1 cellular context compared by ENCODE assay signal in genomic region chr16:10972108-10972955, GRCh38.
TF ChIP-seq lines count a peak whose summit lies in the region.

No MANE protein-coding gene starts in this region.

TF ChIP-seq in K562, 482 proteins besides CTCF, POLR2A, EP300 and RAD21 (continued from another document and continues in another):
- TF ChIP-seq, protein P1, sequence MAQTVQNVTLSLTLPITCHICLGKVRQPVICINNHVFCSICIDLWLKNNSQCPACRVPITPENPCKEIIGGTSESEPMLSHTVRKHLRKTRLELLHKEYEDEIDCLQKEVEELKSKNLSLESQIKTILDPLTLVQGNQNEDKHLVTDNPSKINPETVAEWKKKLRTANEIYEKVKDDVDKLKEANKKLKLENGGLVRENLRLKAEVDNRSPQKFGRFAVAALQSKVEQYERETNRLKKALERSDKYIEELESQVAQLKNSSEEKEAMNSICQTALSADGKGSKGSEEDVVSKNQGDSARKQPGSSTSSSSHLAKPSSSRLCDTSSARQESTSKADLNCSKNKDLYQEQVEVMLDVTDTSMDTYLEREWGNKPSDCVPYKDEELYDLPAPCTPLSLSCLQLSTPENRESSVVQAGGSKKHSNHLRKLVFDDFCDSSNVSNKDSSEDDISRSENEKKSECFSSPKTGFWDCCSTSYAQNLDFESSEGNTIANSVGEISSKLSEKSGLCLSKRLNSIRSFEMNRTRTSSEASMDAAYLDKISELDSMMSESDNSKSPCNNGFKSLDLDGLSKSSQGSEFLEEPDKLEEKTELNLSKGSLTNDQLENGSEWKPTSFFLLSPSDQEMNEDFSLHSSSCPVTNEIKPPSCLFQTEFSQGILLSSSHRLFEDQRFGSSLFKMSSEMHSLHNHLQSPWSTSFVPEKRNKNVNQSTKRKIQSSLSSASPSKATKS (CRISPR knock-in tag; IDR thresholded peaks at IDR 0.05): no peak
- TF ChIP-seq SMC3 (conservative IDR thresholded peaks at IDR 0.05; ENCODE audit: insufficient read depth, low read depth, low read length) (no peak), CC2D1A (IDR thresholded peaks at IDR 0.05) (peak; percentile 96), GTF2F1 (IDR thresholded peaks at IDR 0.05; ENCODE audit: low read depth, low read length) (no peak), ZNF407 (IDR thresholded peaks at IDR 0.05; ENCODE audit: low read depth) (no peak), E2F8 (IDR thresholded peaks at IDR 0.05; ENCODE audit: low read depth, partially characterized antibody) (peak; percentile 47), ZNF444 (CRISPR knock-in tag; IDR thresholded peaks at IDR 0.05) (0 out of 2 replicates have a peak, but pooled peaks have one; percentile 1), NFE2L1 (tag; IDR thresholded peaks at IDR 0.05; ENCODE audit: borderline replicate concordance, low read depth) (no peak), TAF7 (tag; IDR thresholded peaks at IDR 0.05) (no peak), XRCC3 (IDR thresholded peaks at IDR 0.05) (no peak), HMBOX1 (IDR thresholded peaks at IDR 0.05) (peak; percentile 92), NONO (IDR thresholded peaks at IDR 0.05; ENCODE audit: low read depth in 2 of 2, low read length in 1 of 2) (peak in 1 of 2 experiments; percentile 74; a peak in 1 of 4 replicates), THRB (CRISPR knock-in tag; conservative IDR thresholded peaks at IDR 0.05) (peak; percentile 90), HOXB6 (CRISPR knock-in tag; IDR thresholded peaks at IDR 0.05; ENCODE audit: borderline replicate concordance) (no peak), KLF16 (IDR thresholded peaks at IDR 0.05) (peak; percentile 95), ZNF184 (CRISPR knock-in tag; IDR thresholded peaks at IDR 0.05) (no peak), HLTF (IDR thresholded peaks at IDR 0.05) (peak; percentile 93), ADNP (tag; IDR thresholded peaks at IDR 0.05) (peak; percentile 72; the same call in 1 of the 2 replicates), BMI1 (IDR thresholded peaks at IDR 0.05; ENCODE audit: low read length) (no peak), NCOA1 (IDR thresholded peaks at IDR 0.05; ENCODE audit: low read depth) (peak; percentile 93), ZNF740 (CRISPR knock-in tag; IDR thresholded peaks at IDR 0.05) (no peak), ZNF740 (tag; IDR thresholded peaks at IDR 0.05) (peak in 1 of 2 experiments; percentile 13; a peak in 1 of 4 replicates), ESRRB (CRISPR knock-in tag; IDR thresholded peaks at IDR 0.05; ENCODE audit: borderline replicate concordance) (no peak)
- TF ChIP-seq, protein P2, sequence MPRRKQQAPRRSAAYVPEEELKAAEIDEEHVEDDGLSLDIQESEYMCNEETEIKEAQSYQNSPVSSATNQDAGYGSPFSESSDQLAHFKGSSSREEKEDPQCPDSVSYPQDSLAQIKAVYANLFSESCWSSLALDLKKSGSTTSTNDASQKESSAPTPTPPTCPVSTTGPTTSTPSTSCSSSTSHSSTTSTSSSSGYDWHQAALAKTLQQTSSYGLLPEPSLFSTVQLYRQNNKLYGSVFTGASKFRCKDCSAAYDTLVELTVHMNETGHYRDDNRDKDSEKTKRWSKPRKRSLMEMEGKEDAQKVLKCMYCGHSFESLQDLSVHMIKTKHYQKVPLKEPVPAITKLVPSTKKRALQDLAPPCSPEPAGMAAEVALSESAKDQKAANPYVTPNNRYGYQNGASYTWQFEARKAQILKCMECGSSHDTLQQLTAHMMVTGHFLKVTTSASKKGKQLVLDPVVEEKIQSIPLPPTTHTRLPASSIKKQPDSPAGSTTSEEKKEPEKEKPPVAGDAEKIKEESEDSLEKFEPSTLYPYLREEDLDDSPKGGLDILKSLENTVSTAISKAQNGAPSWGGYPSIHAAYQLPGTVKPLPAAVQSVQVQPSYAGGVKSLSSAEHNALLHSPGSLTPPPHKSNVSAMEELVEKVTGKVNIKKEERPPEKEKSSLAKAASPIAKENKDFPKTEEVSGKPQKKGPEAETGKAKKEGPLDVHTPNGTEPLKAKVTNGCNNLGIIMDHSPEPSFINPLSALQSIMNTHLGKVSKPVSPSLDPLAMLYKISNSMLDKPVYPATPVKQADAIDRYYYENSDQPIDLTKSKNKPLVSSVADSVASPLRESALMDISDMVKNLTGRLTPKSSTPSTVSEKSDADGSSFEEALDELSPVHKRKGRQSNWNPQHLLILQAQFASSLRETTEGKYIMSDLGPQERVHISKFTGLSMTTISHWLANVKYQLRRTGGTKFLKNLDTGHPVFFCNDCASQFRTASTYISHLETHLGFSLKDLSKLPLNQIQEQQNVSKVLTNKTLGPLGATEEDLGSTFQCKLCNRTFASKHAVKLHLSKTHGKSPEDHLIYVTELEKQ (CRISPR knock-in tag; IDR thresholded peaks at IDR 0.05): no peak
- TF ChIP-seq, protein P3, sequence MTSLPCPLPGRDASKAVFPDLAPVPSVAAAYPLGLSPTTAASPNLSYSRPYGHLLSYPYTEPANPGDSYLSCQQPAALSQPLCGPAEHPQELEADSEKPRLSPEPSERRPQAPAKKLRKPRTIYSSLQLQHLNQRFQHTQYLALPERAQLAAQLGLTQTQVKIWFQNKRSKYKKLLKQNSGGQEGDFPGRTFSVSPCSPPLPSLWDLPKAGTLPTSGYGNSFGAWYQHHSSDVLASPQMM (CRISPR knock-in tag; IDR thresholded peaks at IDR 0.05): no peak
- TF ChIP-seq, protein P4, sequence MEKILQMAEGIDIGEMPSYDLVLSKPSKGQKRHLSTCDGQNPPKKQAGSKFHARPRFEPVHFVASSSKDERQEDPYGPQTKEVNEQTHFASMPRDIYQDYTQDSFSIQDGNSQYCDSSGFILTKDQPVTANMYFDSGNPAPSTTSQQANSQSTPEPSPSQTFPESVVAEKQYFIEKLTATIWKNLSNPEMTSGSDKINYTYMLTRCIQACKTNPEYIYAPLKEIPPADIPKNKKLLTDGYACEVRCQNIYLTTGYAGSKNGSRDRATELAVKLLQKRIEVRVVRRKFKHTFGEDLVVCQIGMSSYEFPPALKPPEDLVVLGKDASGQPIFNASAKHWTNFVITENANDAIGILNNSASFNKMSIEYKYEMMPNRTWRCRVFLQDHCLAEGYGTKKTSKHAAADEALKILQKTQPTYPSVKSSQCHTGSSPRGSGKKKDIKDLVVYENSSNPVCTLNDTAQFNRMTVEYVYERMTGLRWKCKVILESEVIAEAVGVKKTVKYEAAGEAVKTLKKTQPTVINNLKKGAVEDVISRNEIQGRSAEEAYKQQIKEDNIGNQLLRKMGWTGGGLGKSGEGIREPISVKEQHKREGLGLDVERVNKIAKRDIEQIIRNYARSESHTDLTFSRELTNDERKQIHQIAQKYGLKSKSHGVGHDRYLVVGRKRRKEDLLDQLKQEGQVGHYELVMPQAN (IDR thresholded peaks at IDR 0.05; ENCODE audit: borderline replicate concordance): no peak; the same call in 1 of the 2 replicates
